Comparison of ENCODE assay signal across 9 cellular contexts in genomic region chr19:10352764-10353671, GRCh38. TPM values are rescaled to one million over a fixed set of nuclear protein-coding genes. Genes with fewer than 3 reads are reported as not detected.
DNase-seq lines count a peak whose midpoint lies in the region; ATAC-seq and TF ChIP-seq lines count a peak whose summit lies in the region.
"Had no signal": no experiment of that assay in that cellular context is flagged by ENCODE, and none has a peak within 500 bp of the region (broad histone marks: within the 10 kb centered on the region; RNA-seq: fewer than 3 reads in every experiment).

No MANE protein-coding gene starts in this region.

- intact Hi-C loops in testis (cut with DNase I; ENCODE audit: low total_unique reads) = no loop called here

- H3K9me3 ChIP-seq in liver (ENCODE audit: control insufficient read depth in 4 of 4, low read length in 3 of 4) (no peaks in the 10 kb centered on the region), testis (no peaks in the 10 kb centered on the region)

- H3K27me3 ChIP-seq in liver (ENCODE audit: control insufficient read depth in 4 of 4, insufficient read depth in 4 of 4, low read length in 3 of 4) (no peaks in the 10 kb centered on the region), testis (no peaks in the 10 kb centered on the region)

- peak in 1 of 2 donors; percentile 42 for TF ChIP-seq RAD21 in liver (IDR thresholded peaks at IDR 0.05)

- H3K4me3 ChIP-seq in fibroblast of the aortic adventitia (ENCODE audit: low read depth, low read length) = no peak overlapping the region
- peak overlapping the region in 2 of 3 donors; percentile 8 to 13 for H3K4me3 ChIP-seq in liver (ENCODE audit: low read depth in 1 of 3, low read length in 3 of 3)
- peak overlapping the region; percentile 12 to 27 for H3K4me3 ChIP-seq in testis

- H3K4me1 ChIP-seq in liver (ENCODE audit: control insufficient read depth in 4 of 4, insufficient read depth in 4 of 4, low read length in 3 of 4) = peaks cover 4 to 19% (median 12%) of the 10 kb centered on the region in 4 donors
- peaks cover 4% of the 10 kb centered on the region for H3K4me1 ChIP-seq in testis

- no peak overlapping the region for H3K9ac ChIP-seq in liver (ENCODE audit: low read depth in 1 of 2, low read length in 2 of 2)
- H3K9ac ChIP-seq: KMS-11 had no signal

- ATAC-seq in HG02571 (IDR thresholded peaks at IDR 0.05; ENCODE audit: unreplicated experiment) (no peak), HG03108 (IDR thresholded peaks at IDR 0.05; ENCODE audit: unreplicated experiment) (no peak)

- peaks cover 9 to 36% (median 18%) of the 10 kb centered on the region in 4 donors for H3K36me3 ChIP-seq in liver (ENCODE audit: control insufficient read depth in 4 of 4, insufficient read depth in 3 of 4, low read depth in 1 of 4, low read length in 3 of 4)
- no peaks in the 10 kb centered on the region for H3K36me3 ChIP-seq in testis (ENCODE audit: low read depth, missing control alignments)

- WGBS in liver = 36% methylated on average over 63 of the region's 63 CpGs
- 50 to 52% methylated on average over 35 to 62 of the region's 63 CpGs for WGBS in testis, 2 donors

- TF ChIP-seq POLR2A in testis (IDR thresholded peaks at IDR 0.05) = no peak

- peak overlapping the region; percentile 93 to 94 for H3K27ac ChIP-seq in liver (ENCODE audit: low read depth in 1 of 2, low read length in 2 of 2)
- H3K27ac ChIP-seq in testis = peak overlapping the region in 1 of 2 donors; percentile 59
- H3K27ac ChIP-seq: KMS-11 had no signal

- peak; percentile 60 for DNase-seq in NCI-H526 treated with DMSO at 0.1 percent for 48 hours (lab: John Stamatoyannopoulos, UW)
- peak; percentile 20 for DNase-seq in fibroblast of the aortic adventitia (ENCODE audit: low read depth)
- DNase-seq in testis = peak; percentile 79
- DNase-seq in NCI-H187 treated with DMSO at 0.1 percent for 48 hours (lab: John Stamatoyannopoulos, UW) = no peak
- no peak for DNase-seq in NCI-H1694 (lab: John Stamatoyannopoulos, UW)

- TF ChIP-seq CTCF in fibroblast of the aortic adventitia (IDR thresholded peaks at IDR 0.05; ENCODE audit: insufficient read depth, low read length) (no peak), liver (IDR thresholded peaks at IDR 0.05; ENCODE audit: low read depth, low read length, missing input control) (no peak), testis (IDR thresholded peaks at IDR 0.05) (no peak)

TF ChIP-seq in liver, 16 proteins besides CTCF, POLR2A, EP300 and RAD21:
- TF ChIP-seq REST (IDR thresholded peaks at IDR 0.05) (peak; percentile 80), HNF4G (IDR thresholded peaks at IDR 0.05) (peak; percentile 25), ZBTB33 (IDR thresholded peaks at IDR 0.05) (no peak), FOXA2 (IDR thresholded peaks at IDR 0.05) (no peak), RXRA (IDR thresholded peaks at IDR 0.05) (peak; percentile 77 to 85), YY1 (IDR thresholded peaks at IDR 0.05) (peak; percentile 69), HNF4A (conservative IDR thresholded peaks at IDR 0.05) (peak; percentile 73 to 83), NR2F2 (IDR thresholded peaks at IDR 0.05) (peak; percentile 44), MAX (IDR thresholded peaks at IDR 0.05) (peak; percentile 70), JUND (IDR thresholded peaks at IDR 0.05) (peak; percentile 54 to 55), ATF3 (IDR thresholded peaks at IDR 0.05) (no peak), EGR1 (IDR thresholded peaks at IDR 0.05; ENCODE audit: low read depth in 2 of 2) (no peak), GABPA (IDR thresholded peaks at IDR 0.05 in 1 of 2, conservative IDR thresholded peaks at IDR 0.05 in 1 of 2) (no peak), FOXA1 (IDR thresholded peaks at IDR 0.05) (no peak), TAF1 (conservative IDR thresholded peaks at IDR 0.05) (no peak), SP1 (IDR thresholded peaks at IDR 0.05) (peak; percentile 91)

RNA-seq across cellular contexts. Expression of gene ICAM3, which starts 13.6 kb away (rescaled TPM):
- total RNA-seq in fibroblast of the aortic adventitia (ENCODE audit: low replicate concordance) (1.3 and 8.5 TPM in 2 replicates), liver (10 to 100 TPM; 15.9 to 18.1 TPM), testis (1 to 10 TPM; 2.4 to 2.8 TPM)
- polyA plus RNA-seq in liver (10 to 100 TPM; 24.0 to 62.8 TPM), testis (ENCODE audit: insufficient read depth, low read depth, low replicate concordance) (6.3 TPM)

RNA-seq across cellular contexts. Expression of gene RAVER1, which starts 19.7 kb away (rescaled TPM):
- total RNA-seq in fibroblast of the aortic adventitia (ENCODE audit: low replicate concordance) (6.5 and 12.0 TPM in 2 replicates), liver (10 to 100 TPM in 1 of 2 donors, 1 to 10 TPM in 1; 6.4 to 13.6 TPM), testis (10 to 100 TPM; 34.5 to 49.6 TPM)
- polyA plus RNA-seq in liver (1 to 10 TPM; 2.1 to 5.9 TPM), testis (ENCODE audit: insufficient read depth, low read depth, low replicate concordance) (32.3 TPM)

RNA-seq across cellular contexts. Expression of gene TYK2, which starts 27.4 kb away (rescaled TPM):
- 25.7 and 51.5 TPM in 2 replicates for total RNA-seq in fibroblast of the aortic adventitia (ENCODE audit: low replicate concordance)
- 10 to 100 TPM; 59.2 to 60.0 TPM for total RNA-seq in liver
- polyA plus RNA-seq in liver = 10 to 100 TPM; 47.9 to 63.1 TPM
- 100 to 1,000 TPM; 112 to 113 TPM for total RNA-seq in testis
- 47.6 TPM for polyA plus RNA-seq in testis (ENCODE audit: insufficient read depth, low read depth, low replicate concordance)

RNA-seq across cellular contexts. Expression of gene FDX2, which starts 37.2 kb away (rescaled TPM):
- total RNA-seq in fibroblast of the aortic adventitia (ENCODE audit: low replicate concordance) (15.1 and 97.6 TPM in 2 replicates), liver (1 to 10 TPM; 5.8 to 5.9 TPM), testis (10 to 100 TPM; 35.7 to 40.2 TPM)
- polyA plus RNA-seq in liver (10 to 100 TPM; 14.1 to 18.7 TPM), testis (ENCODE audit: insufficient read depth, low read depth, low replicate concordance) (26.8 TPM)

RNA-seq across cellular contexts. Expression of gene ZGLP1, which starts 43.4 kb away (rescaled TPM):
- 0.16 and 0.63 TPM in 2 replicates for total RNA-seq in fibroblast of the aortic adventitia (ENCODE audit: low replicate concordance)
- total RNA-seq in liver = under 1 TPM; 0.61 to 0.75 TPM
- polyA plus RNA-seq in liver = 1 to 10 TPM in 1 of 2 donors, under 1 TPM in 1; 0.89 to 1.2 TPM
- total RNA-seq in testis = 10 to 100 TPM; 12.8 to 22.1 TPM
- 10.5 TPM for polyA plus RNA-seq in testis (ENCODE audit: insufficient read depth, low read depth, low replicate concordance)

Comparison
In these comparisons a context has a peak if more than half of its experiments do, and no peak if none do; other contexts are left out.
1. DNase-seq: peak in NCI-H526 treated with DMSO at 0.1 percent for 48 hours (single experiment), fibroblast of the aortic adventitia (single experiment) and testis (single experiment); none in NCI-H187 treated with DMSO at 0.1 percent for 48 hours (single experiment) and NCI-H1694 (single experiment).